8 cellular contexts compared by ENCODE assay signal in the genomic region with DNA sequence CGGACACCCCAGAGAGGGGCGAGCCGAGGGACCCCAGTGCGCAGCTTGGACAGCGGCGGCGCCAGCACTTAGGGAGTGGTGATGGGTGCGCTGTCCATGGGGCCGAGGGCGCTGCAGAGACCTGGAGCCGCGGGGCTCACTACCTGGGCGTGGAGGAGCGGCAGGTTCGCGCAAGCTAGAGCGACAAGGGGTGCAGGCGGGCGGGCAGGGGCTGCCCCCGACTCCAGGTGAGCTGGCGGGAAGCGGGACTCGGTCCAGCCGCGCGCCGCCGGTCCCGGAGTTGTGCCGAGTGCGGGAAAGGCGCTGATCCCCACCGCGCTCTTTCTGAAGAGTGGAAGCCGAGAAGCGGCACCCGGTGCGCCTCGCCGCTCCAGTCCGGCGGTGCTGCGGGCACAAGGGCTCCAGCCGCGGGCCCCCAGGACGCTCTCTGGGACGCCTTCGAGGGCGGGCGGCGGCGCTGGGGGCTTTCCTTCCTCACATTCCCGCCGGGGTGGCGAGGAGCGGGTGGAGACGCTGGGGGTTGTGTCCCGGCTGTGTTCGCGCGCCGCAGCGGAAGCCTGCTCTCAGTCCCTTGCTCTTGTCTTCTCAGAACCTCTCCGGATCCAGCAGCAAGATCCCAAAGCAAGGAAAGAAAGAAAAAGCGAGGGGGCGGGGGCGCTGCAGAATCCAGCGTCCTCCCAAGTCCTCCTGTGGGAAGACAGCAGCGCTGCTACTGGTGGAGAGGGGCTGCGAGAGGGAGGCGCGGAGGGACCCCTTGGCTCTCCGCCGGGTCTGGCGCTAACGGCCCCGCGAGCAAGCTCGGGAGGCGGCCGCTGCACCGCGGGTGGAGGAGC. TPM values are rescaled to one million over a fixed set of nuclear protein-coding genes. Genes with fewer than 3 reads are reported as not detected.
DNase-seq lines count a peak whose midpoint lies in the region; ATAC-seq and TF ChIP-seq lines count a peak whose summit lies in the region.

A gene with protein sequence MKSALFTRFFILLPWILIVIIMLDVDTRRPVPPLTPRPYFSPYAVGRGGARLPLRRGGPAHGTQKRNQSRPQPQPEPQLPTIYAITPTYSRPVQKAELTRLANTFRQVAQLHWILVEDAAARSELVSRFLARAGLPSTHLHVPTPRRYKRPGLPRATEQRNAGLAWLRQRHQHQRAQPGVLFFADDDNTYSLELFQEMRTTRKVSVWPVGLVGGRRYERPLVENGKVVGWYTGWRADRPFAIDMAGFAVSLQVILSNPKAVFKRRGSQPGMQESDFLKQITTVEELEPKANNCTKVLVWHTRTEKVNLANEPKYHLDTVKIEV (minus strand): TSS at position 610 of the 833 bp plus-strand sequence. CDS start 631 bp downstream, outside the sequence.

- TF ChIP-seq CTCF in HFFc6 (IDR thresholded peaks at IDR 0.05) (no peak), Peyer's patch (IDR thresholded peaks at IDR 0.05) (no peak), lower lobe of right lung (IDR thresholded peaks at IDR 0.05) (no peak), thoracic aorta (IDR thresholded peaks at IDR 0.05) (no peak)

- H3K27me3 ChIP-seq in Peyer's patch (peaks cover 0 to 10% of the 10 kb centered on the region in 2 donors), lower lobe of right lung (ENCODE audit: low read depth) (peaks cover 50% of the 10 kb centered on the region), thoracic aorta (replicated peaks; ENCODE audit: insufficient read depth) (no peaks in the 10 kb centered on the region)

- H3K36me3 Mint-ChIP-seq in HFFc6 (ENCODE audit: low read depth) = no peaks in the 10 kb centered on the region

- H3K4me1 ChIP-seq in Peyer's patch = peaks cover 3 to 21% (median 13%) of the 10 kb centered on the region in 4 donors
- H3K4me1 ChIP-seq in lower lobe of right lung = peaks cover 21% of the 10 kb centered on the region
- peaks cover 6 to 21% of the 10 kb centered on the region in 2 donors for H3K4me1 ChIP-seq in thoracic aorta (ENCODE audit: control insufficient read depth in 1 of 2, low read depth in 2 of 2)

- DNase-seq in NCI-H2196 (lab: John Stamatoyannopoulos, UW; ENCODE audit: unreplicated experiment) (peak; percentile 20), NCI-H2196 treated with DMSO at 0.1 percent for 48 hours (lab: John Stamatoyannopoulos, UW; ENCODE audit: unreplicated experiment) (no peak), HFFc6 (no peak), Peyer's patch (peak in 1 of 3 donors; percentile 51), dermis blood vessel endothelial cell (peak; percentile 16), lower lobe of right lung (no peak), thoracic aorta (ENCODE audit: low spot score) (no peak)

- no peaks in the 10 kb centered on the region for H3K4me1 Mint-ChIP-seq in HFFc6 (ENCODE audit: low read depth)

- no peaks in the 10 kb centered on the region for H3K36me3 ChIP-seq in Peyer's patch
- no peaks in the 10 kb centered on the region for H3K36me3 ChIP-seq in lower lobe of right lung
- no peaks in the 10 kb centered on the region for H3K36me3 ChIP-seq in thoracic aorta

- TF ChIP-seq POLR2A in Peyer's patch (IDR thresholded peaks at IDR 0.05) = no peak

- ATAC-seq in lower lobe of right lung = peak; percentile 43 to 55
- no peak for ATAC-seq in thoracic aorta (ENCODE audit: insufficient number of reproducible peaks, low FRiP score, low read depth)
- ATAC-seq in GM21717 (IDR thresholded peaks at IDR 0.05; ENCODE audit: unreplicated experiment) = no peak

- H3K9me3 ChIP-seq in Peyer's patch = no peaks in the 10 kb centered on the region
- no peaks in the 10 kb centered on the region for H3K9me3 ChIP-seq in lower lobe of right lung
- no peaks in the 10 kb centered on the region for H3K9me3 ChIP-seq in thoracic aorta

- H3K4me3 Mint-ChIP-seq in HFFc6 = peak within 1 kb of the TSS; percentile 60

- intact Hi-C loops in lower lobe of right lung (cut with DNase I) = no loop called here

- H3K27ac ChIP-seq in Peyer's patch = no peak within 1 kb of the TSS
- no peak within 1 kb of the TSS for H3K27ac ChIP-seq in lower lobe of right lung
- no peak within 1 kb of the TSS for H3K27ac ChIP-seq in thoracic aorta

- no peaks in the 10 kb centered on the region for H3K9me3 Mint-ChIP-seq in HFFc6

- H3K4me3 ChIP-seq in Peyer's patch (peak within 1 kb of the TSS; percentile 35 to 62 (median 56)), lower lobe of right lung (peak within 1 kb of the TSS; percentile 62), thoracic aorta (peak within 1 kb of the TSS; percentile 81)

- H3K27ac Mint-ChIP-seq in HFFc6 = no peak within 1 kb of the TSS

- peaks cover 10% of the 10 kb centered on the region for H3K27me3 Mint-ChIP-seq in HFFc6 (ENCODE audit: insufficient read depth)

RNA-seq across cellular contexts. Expression of the gene that starts here (rescaled TPM):
- total RNA-seq in HFFc6 (2021; fragmentation: NEBNext Ultra II Directional; extraction: Animal tissue kit (Norgen Biotek cat#: 25700)) = not detected
- total RNA-seq in Peyer's patch = not detected
- under 0.01 TPM in 1 of 2 replicates, not detected in the other for total RNA-seq in dermis blood vessel endothelial cell
- 0.12 TPM for total RNA-seq in lower lobe of right lung
- total RNA-seq in thoracic aorta = not detected

Comparison
In these comparisons a context has a peak if more than half of its experiments do, and no peak if none do; other contexts are left out.
1. Peak in DNase-seq in dermis blood vessel endothelial cell; RNA of the gene not detected or under 1 TPM.
2. Peak in ATAC-seq and H3K4me3 ChIP-seq in lower lobe of right lung; RNA of the gene not detected or under 1 TPM.